ENCODE assay signal across 1 cellular context in the genomic region with DNA sequence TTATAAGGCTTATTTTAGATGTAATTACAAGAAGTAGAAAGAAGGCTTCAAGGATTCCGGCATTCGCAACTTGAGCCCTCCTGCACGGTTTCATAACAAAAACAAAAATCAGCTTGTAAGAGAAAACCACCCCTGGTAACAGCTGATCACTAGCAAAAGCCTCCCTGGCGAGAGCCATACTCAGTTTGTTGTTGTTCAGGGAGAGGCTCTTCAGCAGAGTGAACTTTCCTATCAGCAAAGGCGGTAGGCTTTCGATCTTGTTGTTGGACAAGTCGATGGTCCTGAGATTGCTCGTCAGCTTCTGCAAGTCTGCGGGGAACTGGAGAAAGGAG.
A peak's percentile ranks its signal among the peaks of the same experiment; 100 is the strongest.
TF ChIP-seq lines count a peak whose summit lies in the region.

No MANE protein-coding gene starts in this region.

TF ChIP-seq in HEK293, 187 proteins besides CTCF, POLR2A, EP300 and RAD21 (continued from another document):
- TF ChIP-seq, protein P1, sequence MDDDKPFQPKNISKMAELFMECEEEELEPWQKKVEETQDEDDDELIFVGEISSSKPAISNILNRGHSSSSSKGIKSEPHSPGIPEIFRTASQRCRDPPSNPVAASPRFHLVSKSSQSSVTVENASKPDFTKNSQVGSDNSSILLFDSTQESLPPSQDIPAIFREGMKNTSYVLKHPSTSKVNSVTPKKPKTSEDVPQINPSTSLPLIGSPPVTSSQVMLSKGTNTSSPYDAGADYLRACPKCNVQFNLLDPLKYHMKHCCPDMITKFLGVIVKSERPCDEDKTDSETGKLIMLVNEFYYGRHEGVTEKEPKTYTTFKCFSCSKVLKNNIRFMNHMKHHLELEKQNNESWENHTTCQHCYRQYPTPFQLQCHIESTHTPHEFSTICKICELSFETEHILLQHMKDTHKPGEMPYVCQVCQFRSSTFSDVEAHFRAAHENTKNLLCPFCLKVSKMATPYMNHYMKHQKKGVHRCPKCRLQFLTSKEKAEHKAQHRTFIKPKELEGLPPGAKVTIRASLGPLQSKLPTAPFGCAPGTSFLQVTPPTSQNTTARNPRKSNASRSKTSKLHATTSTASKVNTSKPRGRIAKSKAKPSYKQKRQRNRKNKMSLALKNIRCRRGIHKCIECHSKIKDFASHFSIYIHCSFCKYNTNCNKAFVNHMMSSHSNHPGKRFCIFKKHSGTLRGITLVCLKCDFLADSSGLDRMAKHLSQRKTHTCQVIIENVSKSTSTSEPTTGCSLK (tag by site-specific recombination; IDR thresholded peaks at IDR 0.05) = no peak
- TF ChIP-seq, protein P2, sequence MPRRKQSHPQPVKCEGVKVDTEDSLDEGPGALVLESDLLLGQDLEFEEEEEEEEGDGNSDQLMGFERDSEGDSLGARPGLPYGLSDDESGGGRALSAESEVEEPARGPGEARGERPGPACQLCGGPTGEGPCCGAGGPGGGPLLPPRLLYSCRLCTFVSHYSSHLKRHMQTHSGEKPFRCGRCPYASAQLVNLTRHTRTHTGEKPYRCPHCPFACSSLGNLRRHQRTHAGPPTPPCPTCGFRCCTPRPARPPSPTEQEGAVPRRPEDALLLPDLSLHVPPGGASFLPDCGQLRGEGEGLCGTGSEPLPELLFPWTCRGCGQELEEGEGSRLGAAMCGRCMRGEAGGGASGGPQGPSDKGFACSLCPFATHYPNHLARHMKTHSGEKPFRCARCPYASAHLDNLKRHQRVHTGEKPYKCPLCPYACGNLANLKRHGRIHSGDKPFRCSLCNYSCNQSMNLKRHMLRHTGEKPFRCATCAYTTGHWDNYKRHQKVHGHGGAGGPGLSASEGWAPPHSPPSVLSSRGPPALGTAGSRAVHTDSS (tag by site-specific recombination; IDR thresholded peaks at IDR 0.05) = no peak
- TF ChIP-seq, protein P3, sequence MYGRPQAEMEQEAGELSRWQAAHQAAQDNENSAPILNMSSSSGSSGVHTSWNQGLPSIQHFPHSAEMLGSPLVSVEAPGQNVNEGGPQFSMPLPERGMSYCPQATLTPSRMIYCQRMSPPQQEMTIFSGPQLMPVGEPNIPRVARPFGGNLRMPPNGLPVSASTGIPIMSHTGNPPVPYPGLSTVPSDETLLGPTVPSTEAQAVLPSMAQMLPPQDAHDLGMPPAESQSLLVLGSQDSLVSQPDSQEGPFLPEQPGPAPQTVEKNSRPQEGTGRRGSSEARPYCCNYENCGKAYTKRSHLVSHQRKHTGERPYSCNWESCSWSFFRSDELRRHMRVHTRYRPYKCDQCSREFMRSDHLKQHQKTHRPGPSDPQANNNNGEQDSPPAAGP (tag by site-specific recombination; IDR thresholded peaks at IDR 0.05) = 0 out of 2 replicates have a peak, but pooled peaks have one; percentile 24
- no peak for TF ChIP-seq ZNF16 (tag by site-specific recombination; IDR thresholded peaks at IDR 0.05; ENCODE audit: low read depth)
TF ChIP-seq in HEK293: peak in this region for 2.
